Comparison of ENCODE assay signal across 8 cellular contexts in the genomic region with DNA sequence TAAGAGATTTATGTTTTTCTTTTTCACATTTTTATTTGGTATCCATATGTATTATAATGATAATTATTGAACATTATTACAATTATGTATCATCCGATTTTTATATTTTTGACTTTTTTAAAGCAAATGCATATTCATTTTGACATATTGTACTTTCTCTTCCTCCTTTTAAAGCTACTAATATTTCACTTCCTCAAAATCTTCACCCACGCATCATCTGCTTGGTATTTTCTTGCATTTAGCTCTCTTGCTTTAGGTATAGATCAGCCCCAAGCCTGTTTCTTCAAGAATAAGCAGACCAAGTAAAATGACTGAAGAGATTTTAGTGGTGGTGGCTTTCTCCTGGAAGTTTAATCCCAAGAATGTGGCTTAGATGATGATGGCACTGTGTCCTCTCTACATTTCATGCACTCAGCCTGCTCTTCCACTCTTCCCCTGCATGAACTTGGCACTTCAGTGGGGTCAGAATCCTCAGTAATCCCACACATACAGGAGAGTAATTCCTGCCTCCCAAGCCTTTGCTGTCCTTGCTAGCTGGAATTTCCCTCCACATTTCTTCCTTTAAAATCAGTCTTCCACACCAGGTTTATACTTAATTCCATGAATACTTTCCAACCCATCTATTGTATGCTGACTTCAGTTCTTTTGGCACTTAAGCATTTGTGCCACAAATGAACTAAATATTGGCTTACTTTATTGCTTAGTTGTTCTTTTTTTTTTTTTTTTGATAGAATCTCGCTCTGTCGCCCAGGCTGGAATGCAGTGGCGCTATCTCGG. TPM values are rescaled to one million over a fixed set of nuclear protein-coding genes. Genes with fewer than 3 reads are reported as not detected.
DNase-seq lines count a peak whose midpoint lies in the region; ATAC-seq and TF ChIP-seq lines count a peak whose summit lies in the region.

No MANE protein-coding gene starts in this region.

- no peaks in the 10 kb centered on the region for H3K9me3 ChIP-seq in SJCRH30 (replicated peaks)

- H3K4me3 ChIP-seq in HL-60 (replicated peaks; ENCODE audit: insufficient read depth, low read length) (no peak overlapping the region), coronary artery (no peak overlapping the region), SJCRH30 (no peak overlapping the region)

- H3K4me1 ChIP-seq in SJCRH30, result no peaks in the 10 kb centered on the region

- ATAC-seq in GM21737 (IDR thresholded peaks at IDR 0.05; ENCODE audit: unreplicated experiment), result peak; percentile 71

- in situ Hi-C loops in GM13977 (cut with MboI; ENCODE audit: low pct_unique_long_range_greater_than_20kb, low sequenced_read_pairs, unreplicated experiment), result no loop called here

- H3K27me3 ChIP-seq in HL-60 (ENCODE audit: insufficient read depth, poor library complexity, severe bottlenecking), result no peaks in the 10 kb centered on the region
- H3K27me3 ChIP-seq in SJCRH30, result no peaks in the 10 kb centered on the region

- DNase-seq in GM13977 (ENCODE audit: low spot score), result peak; percentile 65
- DNase-seq in HL-60 (ENCODE audit: low read depth in 1 of 2, low spot score in 1 of 2), result peak in 1 of 2 experiments; percentile 35
- DNase-seq in kidney glomerular epithelial cell (lab: John Stamatoyannopoulos, UW), result peak; percentile 23
- DNase-seq in coronary artery (ENCODE audit: low spot score), result no peak
- DNase-seq in amniotic stem cell (lab: John Stamatoyannopoulos, UW), result no peak
- DNase-seq in SJCRH30, result no peak
- no peak for DNase-seq in NCI-H524 (lab: John Stamatoyannopoulos, UW)

- TF ChIP-seq CTCF in GM13977 (IDR thresholded peaks at IDR 0.05; ENCODE audit: extremely low read depth, insufficient read depth, missing control alignments) (no peak), HL-60 (IDR thresholded peaks at IDR 0.05; ENCODE audit: insufficient read depth, low read length) (no peak), coronary artery (IDR thresholded peaks at IDR 0.05) (no peak)

- H3K27ac ChIP-seq in HL-60 (replicated peaks), result 0 out of 2 replicates have a peak overlapping the region, but pooled peaks have one; percentile 9
- no peak overlapping the region for H3K27ac ChIP-seq in coronary artery
- no peak overlapping the region for H3K27ac ChIP-seq in SJCRH30

- H3K36me3 ChIP-seq in SJCRH30, result no peaks in the 10 kb centered on the region

RNA-seq across cellular contexts. Expression of gene NCOA7, which starts 8.2 kb away (rescaled TPM):
- total RNA-seq in SJCRH30 (2014; rRNA removed; shearing (Covaris generic)), result 3.8 and 4.1 TPM in 2 replicates

RNA-seq across cellular contexts. Expression of gene HEY2, which starts 49.5 kb away (rescaled TPM):
- 0.15 and 0.22 TPM in 2 replicates for total RNA-seq in SJCRH30 (2014; rRNA removed; shearing (Covaris generic))

Comparison
In these comparisons a context has a peak if more than half of its experiments do, and no peak if none do; other contexts are left out.
1. DNase-seq: peak in GM13977 (single experiment) and kidney glomerular epithelial cell (single experiment); none in coronary artery (single experiment), amniotic stem cell (single experiment), SJCRH30 (0 of 2) and NCI-H524 (0 of 2).